Comparison of ENCODE assay signal across 9 cellular contexts in the genomic region with DNA sequence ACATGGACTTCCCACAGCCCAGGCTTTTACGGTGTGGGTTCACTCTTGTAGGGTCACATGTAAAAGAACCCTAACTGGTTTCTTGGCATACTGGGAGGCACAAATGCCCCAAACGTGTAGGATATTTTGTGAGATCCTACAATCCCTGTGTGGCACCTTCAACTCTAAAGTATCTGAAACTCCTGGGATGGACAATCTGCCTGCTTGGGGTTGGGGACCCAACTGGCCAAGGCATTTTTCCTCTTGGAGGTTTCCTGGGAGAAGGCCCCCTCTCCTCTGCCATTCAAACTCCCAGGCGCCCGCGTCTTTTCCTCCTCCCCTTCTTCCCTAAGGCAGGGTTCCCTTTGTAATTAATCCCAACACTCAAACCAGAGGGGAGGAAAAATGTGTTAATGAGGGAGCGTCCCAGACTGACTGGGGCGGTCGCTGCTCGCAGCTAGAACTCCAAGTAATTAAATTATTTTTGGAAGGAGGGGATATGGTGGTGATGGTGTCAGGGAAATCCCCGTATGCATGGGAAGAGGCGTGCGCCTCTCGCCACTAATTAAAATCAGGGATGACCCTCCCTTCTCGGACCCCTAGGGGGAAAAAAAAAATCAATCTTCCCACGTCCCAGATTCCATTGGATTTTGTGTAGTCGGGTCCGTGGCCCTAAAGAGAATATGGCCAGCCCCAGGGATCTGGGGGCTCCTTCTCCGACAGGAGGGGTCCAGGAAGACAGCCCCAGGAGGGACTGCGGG. TPM values are rescaled to one million over a fixed set of nuclear protein-coding genes. Genes with fewer than 3 reads are reported as not detected.
A peak's percentile ranks its signal among the peaks of the same experiment; 100 is the strongest.
DNase-seq lines count a peak whose midpoint lies in the region; ATAC-seq and TF ChIP-seq lines count a peak whose summit lies in the region.
"Had no signal": no experiment of that assay in that cellular context is flagged by ENCODE, and none has a peak within 500 bp of the region (broad histone marks: within the 10 kb centered on the region; RNA-seq: fewer than 3 reads in every experiment).

No MANE protein-coding gene starts in this region.

- intact Hi-C loops in breast epithelium (cut with DNase I; ENCODE audit: low total_unique reads): no loop called here
- intact Hi-C loops in MCF 10A (cut with micrococcal nuclease): no loop called here
- intact Hi-C loops in upper lobe of right lung (cut with DNase I): no loop called here

- H3K9ac ChIP-seq in mucosa of rectum (ENCODE audit: low read depth in 1 of 2, low read length in 2 of 2): peak overlapping the region; percentile 53 to 70

- H3K4me3 ChIP-seq in breast epithelium (peak overlapping the region; percentile 63 to 93 (median 85)), coronary artery (peak overlapping the region; percentile 75), mucosa of rectum (ENCODE audit: low read length in 2 of 2) (peak overlapping the region; percentile 49 to 70), upper lobe of right lung (peak overlapping the region; percentile 63)

- BruUV-seq in MCF 10A (replicated peaks; lab: Mats Ljungman, UMichigan): no TSS peak

- H3K4me1 ChIP-seq in breast epithelium (no peaks in the 10 kb centered on the region), mucosa of rectum (ENCODE audit: control insufficient read depth in 2 of 2, insufficient read depth in 2 of 2, low read length in 2 of 2) (peaks cover 5 to 9% of the 10 kb centered on the region in 2 donors), upper lobe of right lung (no peaks in the 10 kb centered on the region)

- H3K27ac ChIP-seq in breast epithelium (peak overlapping the region; percentile 69 to 76), coronary artery (no peak overlapping the region), mucosa of rectum (ENCODE audit: low read depth in 2 of 2, low read length in 2 of 2) (peak overlapping the region in 1 of 2 donors; percentile 23), upper lobe of right lung (no peak overlapping the region)

- TF ChIP-seq CTCF in breast epithelium (IDR thresholded peaks at IDR 0.05): peak; percentile 7 to 35 (median 25)
- no peak for TF ChIP-seq CTCF in MCF 10A (IDR thresholded peaks at IDR 0.05; ENCODE audit: unreplicated experiment)
- no peak for TF ChIP-seq CTCF in coronary artery (IDR thresholded peaks at IDR 0.05)
- TF ChIP-seq CTCF in upper lobe of right lung (IDR thresholded peaks at IDR 0.05): no peak

- H3K9me3 ChIP-seq in breast epithelium (no peaks in the 10 kb centered on the region), mucosa of rectum (ENCODE audit: control insufficient read depth in 2 of 2, low read length in 2 of 2) (no peaks in the 10 kb centered on the region), upper lobe of right lung (no peaks in the 10 kb centered on the region)

- H3K36me3 ChIP-seq in breast epithelium: no peaks in the 10 kb centered on the region
- H3K36me3 ChIP-seq in mucosa of rectum (ENCODE audit: control insufficient read depth in 2 of 2, insufficient read depth in 2 of 2, low read length in 2 of 2): no peaks in the 10 kb centered on the region
- no peaks in the 10 kb centered on the region for H3K36me3 ChIP-seq in upper lobe of right lung

- POLR2A ChIA-PET in MCF 10A (lab: Yijun Ruan, JAX): no interaction called here

- DNase-seq in breast epithelium (ENCODE audit: low spot score in 2 of 2) (no peak), MCF 10A (ENCODE audit: unreplicated experiment) (no peak), coronary artery (ENCODE audit: low spot score) (no peak), upper lobe of right lung (no peak), NCI-H2081 (lab: John Stamatoyannopoulos, UW) (no peak), NCI-H748 (lab: John Stamatoyannopoulos, UW; ENCODE audit: unreplicated experiment) (no peak)
- DNase-seq: amniotic stem cell had no signal

- ATAC-seq in upper lobe of right lung (no peak), GM19463 (IDR thresholded peaks at IDR 0.05; ENCODE audit: unreplicated experiment) (no peak)

- no peaks in the 10 kb centered on the region for H3K9me3 Mint-ChIP-seq in MCF 10A (ENCODE audit: unreplicated experiment)

- no peak overlapping the region for H3K4me3 Mint-ChIP-seq in MCF 10A (ENCODE audit: unreplicated experiment)

- H3K36me3 Mint-ChIP-seq in MCF 10A (ENCODE audit: insufficient read depth, unreplicated experiment): no peaks in the 10 kb centered on the region

- H3K4me1 Mint-ChIP-seq in MCF 10A (ENCODE audit: insufficient read depth, unreplicated experiment): peaks cover 7% of the 10 kb centered on the region

- H3K27me3 Mint-ChIP-seq in MCF 10A (ENCODE audit: insufficient read depth, unreplicated experiment): peaks cover 16% of the 10 kb centered on the region

- CTCF ChIA-PET in MCF 10A (lab: Yijun Ruan, JAX): no interaction called here

- H3K27me3 ChIP-seq in breast epithelium: no peaks in the 10 kb centered on the region
- H3K27me3 ChIP-seq in mucosa of rectum (ENCODE audit: control insufficient read depth in 2 of 2, insufficient read depth in 2 of 2, low read length in 2 of 2): peaks cover 0 to 5% of the 10 kb centered on the region in 2 donors
- H3K27me3 ChIP-seq in upper lobe of right lung: peaks cover 15% of the 10 kb centered on the region

- no peak for TF ChIP-seq POLR2A in breast epithelium (IDR thresholded peaks at IDR 0.05)

- H3K27ac Mint-ChIP-seq in MCF 10A (ENCODE audit: low read depth, unreplicated experiment): no peak overlapping the region

RNA-seq across cellular contexts. Expression of a gene that starts 0.7 kb away (rescaled TPM):
- total RNA-seq in breast epithelium: 1 to 10 TPM in 2 of 3 donors, under 1 TPM in 1; 0.48 to 7.6 (median 5.6) TPM
- total RNA-seq in MCF 10A (2022): 0.26 and 0.27 TPM in 2 replicates
- 6.3 TPM for total RNA-seq in upper lobe of right lung

RNA-seq across cellular contexts. Expression of a gene that starts 32.8 kb away (rescaled TPM):
- total RNA-seq in breast epithelium (under 1 TPM in 1 of 3 donors, not detected in 2; 0.15 TPM), MCF 10A (2022) (0.12 and 0.20 TPM in 2 replicates), upper lobe of right lung (not detected)

RNA-seq across cellular contexts. Expression of a gene that starts 56.5 kb away (rescaled TPM):
- total RNA-seq in breast epithelium (10 to 100 TPM; 66.4 to 83.5 (median 76.0) TPM), MCF 10A (2022) (125 and 129 TPM in 2 replicates), upper lobe of right lung (91.9 TPM)

RNA-seq across cellular contexts. Expression of a gene that starts 56.7 kb away (rescaled TPM):
- total RNA-seq in breast epithelium (100 to 1,000 TPM; 138 to 170 (median 153) TPM), MCF 10A (2022) (273 and 353 TPM in 2 replicates), upper lobe of right lung (142 TPM)

Comparison
In these comparisons a context has a peak if more than half of its experiments do, and no peak if none do; other contexts are left out.
1. CTCF ChIP-seq: peak in breast epithelium (3 of 3); none in MCF 10A (single experiment), coronary artery (single experiment) and upper lobe of right lung (single experiment).
2. H3K27ac ChIP-seq: peak in breast epithelium (2 of 2); none in coronary artery (0 of 2) and upper lobe of right lung (single experiment).
3. Peak in every context shown above with its lines, with median percentiles within 50 percentile points of each other: H3K4me3 ChIP-seq.